Comparison of ENCODE assay signal across 8 cellular contexts in the genomic region with DNA sequence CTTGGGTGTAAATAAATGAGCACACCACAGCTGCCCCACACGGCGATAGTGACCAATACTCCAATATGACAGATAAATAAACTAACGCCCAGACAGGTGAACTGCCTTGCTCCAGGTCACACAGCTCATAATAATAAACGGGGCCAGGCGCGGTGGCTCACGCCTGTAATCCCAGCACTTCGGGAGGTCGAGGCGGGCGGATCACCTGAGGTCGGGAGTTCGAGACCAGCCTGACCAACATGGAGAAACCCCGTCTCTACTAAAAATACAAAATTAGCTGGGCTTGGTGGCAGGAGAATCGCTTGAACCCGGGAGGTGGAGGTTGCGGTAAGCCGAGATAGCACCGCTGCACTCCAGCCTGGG. TPM values are rescaled to one million over a fixed set of nuclear protein-coding genes. Genes with fewer than 3 reads are reported as not detected.
A peak's percentile ranks its signal among the peaks of the same experiment; 100 is the strongest.
DNase-seq lines count a peak whose midpoint lies in the region; ATAC-seq and TF ChIP-seq lines count a peak whose summit lies in the region.
"Not testable (repeated sequence)": the region's sequence is repeated elsewhere in the genome, so short reads cannot be mapped to it uniquely, and the experiment has no call there.

No MANE protein-coding gene starts in this region.

- not testable (repeated sequence) for H3K36me3 ChIP-seq in CD8-positive, alpha-beta memory T cell (ENCODE audit: insufficient read depth, low read length); mammary epithelial cell (ENCODE audit: insufficient read depth, low read length); thyroid gland

- POLR2A ChIA-PET in CD8-positive, alpha-beta memory T cell (lab: Charles Lee) = interaction anchor here (0.6 to 0.7 kb wide), 2 partner anchors 10 to 16 kb away, joined by 3 to 6 read pairs; no protein-coding TSS in a partner anchor
- POLR2A ChIA-PET in RWPE1 (lab: Yijun Ruan, JAX; ENCODE audit: low non-redundant PET) = not testable (repeated sequence)

- H3K4me1 Mint-ChIP-seq in CD8-positive, alpha-beta memory T cell = peaks cover 21 to 28% (median 23%) of the 10 kb centered on the region in 3 donors
- H3K4me1 Mint-ChIP-seq in activated T-helper 1 cell treated with anti-CD3 and anti-CD28 coated beads, Interleukin-12 subunit alpha, Interleukin-12 subunit beta, Interleukin-2, Interleukin-4 antibody, amounts not matched to agents 30 ng/mL and 10 ng/mL and 1 ng/mL, durations not matched to agents 14 hours and 24 hours and 36 hours (ENCODE audit: low read depth) = peaks cover 23% of the 10 kb centered on the region
- peaks cover 24% of the 10 kb centered on the region for H3K4me1 Mint-ChIP-seq in memory B cell

- 71% methylated on average over 13 of the region's 19 CpGs for WGBS in mammary epithelial cell (ENCODE audit: low coverage, missing lambda C conversion rate)
- WGBS in thyroid gland, 2 donors = 72 to 78% methylated on average over 19 of the region's 19 CpGs

- H3K27me3 Mint-ChIP-seq in CD8-positive, alpha-beta memory T cell = not testable (repeated sequence)
- H3K27me3 Mint-ChIP-seq in activated T-helper 1 cell treated with anti-CD3 and anti-CD28 coated beads, Interleukin-12 subunit alpha, Interleukin-12 subunit beta, Interleukin-2, Interleukin-4 antibody, amounts not matched to agents 30 ng/mL and 10 ng/mL and 1 ng/mL, durations not matched to agents 14 hours and 24 hours and 36 hours (ENCODE audit: insufficient read depth) = peaks cover 23% of the 10 kb centered on the region
- H3K27me3 Mint-ChIP-seq in memory B cell = peaks cover 17% of the 10 kb centered on the region

- TF ChIP-seq POLR2A in thyroid gland (IDR thresholded peaks at IDR 0.05) = not testable (repeated sequence)

- not testable (repeated sequence) for H3K9me3 ChIP-seq in CD8-positive, alpha-beta memory T cell (ENCODE audit: low read length); mammary epithelial cell (replicated peaks; ENCODE audit: insufficient read depth, low read length); thyroid gland

- DNase-seq in CD8-positive, alpha-beta memory T cell; RWPE1 (ENCODE audit: low spot score); activated T-helper 1 cell treated with anti-CD3 and anti-CD28 coated beads, Interleukin-12 subunit alpha, Interleukin-12 subunit beta, Interleukin-2, Interleukin-4 antibody, amounts not matched to agents 30 ng/mL and 10 ng/mL and 1 ng/mL, durations not matched to agents 14 hours and 24 hours and 36 hours (ENCODE audit: low spot score); mammary epithelial cell; fibroblast of villous mesenchyme (ENCODE audit: low read depth); memory B cell (ENCODE audit: low spot score in 2 of 2): not testable (repeated sequence)
- DNase-seq in sciatic nerve (ENCODE audit: low spot score) (peak; percentile 57), thyroid gland (peak in 1 of 2 donors; percentile 3)

- CTCF ChIA-PET in CD8-positive, alpha-beta memory T cell (lab: Charles Lee) = interaction anchor here (0.9 to 2.8 kb wide), 9 partner anchors 10 to 467 kb away, joined by 3 to 13 read pairs (median 4); a partner anchor contains a TSS
- CTCF ChIA-PET in RWPE1 (lab: Yijun Ruan, JAX) (interaction anchor here (0.9 kb wide), 1 partner anchor 23 kb away, joined by 6 read pairs; no protein-coding TSS in a partner anchor), mammary epithelial cell (lab: Charles Lee; ENCODE audit: low non-redundant PET) (interaction anchor here (0.7 kb wide), 1 partner anchor 24 kb away, joined by 12 read pairs; no protein-coding TSS in a partner anchor)

- H3K9ac ChIP-seq in mammary epithelial cell (ENCODE audit: insufficient read depth, low read length) = not testable (repeated sequence)

- not testable (repeated sequence) for H3K36me3 Mint-ChIP-seq in CD8-positive, alpha-beta memory T cell; activated T-helper 1 cell treated with anti-CD3 and anti-CD28 coated beads, Interleukin-12 subunit alpha, Interleukin-12 subunit beta, Interleukin-2, Interleukin-4 antibody, amounts not matched to agents 30 ng/mL and 10 ng/mL and 1 ng/mL, durations not matched to agents 14 hours and 24 hours and 36 hours (ENCODE audit: low read depth); memory B cell

- dilution Hi-C loops in mammary epithelial cell (cut with HindIII; ENCODE audit: low sequenced_read_pairs) = not testable (repeated sequence)

- peak overlapping the region; percentile 70 to 86 (median 78) for H3K4me3 Mint-ChIP-seq in CD8-positive, alpha-beta memory T cell
- H3K4me3 Mint-ChIP-seq in activated T-helper 1 cell treated with anti-CD3 and anti-CD28 coated beads, Interleukin-12 subunit alpha, Interleukin-12 subunit beta, Interleukin-2, Interleukin-4 antibody, amounts not matched to agents 30 ng/mL and 10 ng/mL and 1 ng/mL, durations not matched to agents 14 hours and 24 hours and 36 hours = peak overlapping the region; percentile 50
- peak overlapping the region; percentile 61 for H3K4me3 Mint-ChIP-seq in memory B cell

- not testable (repeated sequence) for TF ChIP-seq CTCF in RWPE1 (conservative IDR thresholded peaks at IDR 0.05; ENCODE audit: low read depth); mammary epithelial cell (conservative IDR thresholded peaks at IDR 0.05 in 1 of 2, IDR thresholded peaks at IDR 0.05 in 1 of 2; ENCODE audit: extremely low read depth in 1 of 2, insufficient read depth in 1 of 2, low read depth in 1 of 2, low read length in 2 of 2); fibroblast of villous mesenchyme (IDR thresholded peaks at IDR 0.05; ENCODE audit: insufficient read depth, low read depth, low read length); thyroid gland (IDR thresholded peaks at IDR 0.05)

- H4K20me1 ChIP-seq in mammary epithelial cell (ENCODE audit: insufficient read depth, low read length) = not testable (repeated sequence)

- not testable (repeated sequence) for BruUV-seq in mammary epithelial cell (replicated peaks; lab: Mats Ljungman, UMichigan)

- peaks cover 22% of the 10 kb centered on the region for H3K4me1 ChIP-seq in CD8-positive, alpha-beta memory T cell (ENCODE audit: insufficient read depth, low read length)
- peaks cover 29% of the 10 kb centered on the region for H3K4me1 ChIP-seq in mammary epithelial cell (ENCODE audit: insufficient read depth, low read length)
- peaks cover 32 to 63% of the 10 kb centered on the region in 2 donors for H3K4me1 ChIP-seq in thyroid gland

- in situ Hi-C loops in mammary epithelial cell (cut with MboI; ENCODE audit: low sequenced_read_pairs in 2 of 2) = not testable (repeated sequence)

- intact Hi-C loops in activated T-helper 1 cell treated with anti-CD3 and anti-CD28 coated beads, Interleukin-12 subunit alpha, Interleukin-12 subunit beta, Interleukin-2, Interleukin-4 antibody, amounts not matched to agents 30 ng/mL and 10 ng/mL and 1 ng/mL, durations not matched to agents 14 hours and 24 hours and 36 hours (cut with micrococcal nuclease) = loop anchor here (1.0 to 2.0 kb wide), 2 partner anchors 16 to 467 kb away; no protein-coding TSS in a partner anchor
- intact Hi-C loops in mammary epithelial cell (cut with micrococcal nuclease); sciatic nerve (cut with DNase I); thyroid gland (cut with DNase I): not testable (repeated sequence)

- H2AFZ ChIP-seq in mammary epithelial cell (ENCODE audit: low read depth, low read length) = peak overlapping the region; percentile 60

- H3K9me3 Mint-ChIP-seq in CD8-positive, alpha-beta memory T cell; activated T-helper 1 cell treated with anti-CD3 and anti-CD28 coated beads, Interleukin-12 subunit alpha, Interleukin-12 subunit beta, Interleukin-2, Interleukin-4 antibody, amounts not matched to agents 30 ng/mL and 10 ng/mL and 1 ng/mL, durations not matched to agents 14 hours and 24 hours and 36 hours; memory B cell: not testable (repeated sequence)

- H3K79me2 ChIP-seq in mammary epithelial cell (ENCODE audit: insufficient read depth, low read length) = not testable (repeated sequence)

- not testable (repeated sequence) for H3K4me2 ChIP-seq in mammary epithelial cell (ENCODE audit: insufficient read depth, low read depth, low read length)

- H3K27ac Mint-ChIP-seq in CD8-positive, alpha-beta memory T cell = peak overlapping the region in 6 of 8 donors; percentile 2 to 91 (median 79)
- H3K27ac Mint-ChIP-seq in activated T-helper 1 cell treated with anti-CD3 and anti-CD28 coated beads, Interleukin-12 subunit alpha, Interleukin-12 subunit beta, Interleukin-2, Interleukin-4 antibody, amounts not matched to agents 30 ng/mL and 10 ng/mL and 1 ng/mL, durations not matched to agents 14 hours and 24 hours and 36 hours = not testable (repeated sequence)
- peak overlapping the region; percentile 18 for H3K27ac Mint-ChIP-seq in memory B cell

- H3K27ac ChIP-seq in CD8-positive, alpha-beta memory T cell (ENCODE audit: low read depth, low read length); mammary epithelial cell (ENCODE audit: insufficient read depth, low read depth, low read length): not testable (repeated sequence)
- peak overlapping the region; percentile 94 for H3K27ac ChIP-seq in RWPE1
- H3K27ac ChIP-seq in thyroid gland = peak overlapping the region in 2 of 3 donors; percentile 17 to 94

- not testable (repeated sequence) for H3K4me3 ChIP-seq in CD8-positive, alpha-beta memory T cell (ENCODE audit: low read length); mammary epithelial cell (replicated peaks in 1 of 3; ENCODE audit: insufficient read depth in 1 of 3, low read depth in 2 of 3, low read length in 3 of 3)
- H3K4me3 ChIP-seq in fibroblast of villous mesenchyme (ENCODE audit: low read depth, low read length) (peak overlapping the region; percentile 30), thyroid gland (replicated peaks in 1 of 3) (peak overlapping the region in 1 of 3 donors; percentile 42)

- not testable (repeated sequence) for ATAC-seq in memory B cell (ENCODE audit: low read depth); sciatic nerve

- H3K27me3 ChIP-seq in CD8-positive, alpha-beta memory T cell (ENCODE audit: insufficient read depth, low read length, poor library complexity, severe bottlenecking); mammary epithelial cell (ENCODE audit: insufficient read depth, low read length); thyroid gland: not testable (repeated sequence)

RNA-seq across cellular contexts. Expression of a gene that starts 4.0 kb away (rescaled TPM):
- total RNA-seq in CD8-positive, alpha-beta memory T cell = 1 to 10 TPM; 1.9 to 2.4 TPM
- 0.82 TPM for polyA plus RNA-seq in CD8-positive, alpha-beta memory T cell
- total RNA-seq in activated T-helper 1 cell treated with anti-CD3 and anti-CD28 coated beads, Interleukin-12 subunit alpha, Interleukin-12 subunit beta, Interleukin-2, Interleukin-4 antibody, amounts not matched to agents 30 ng/mL and 10 ng/mL and 1 ng/mL, durations not matched to agents 14 hours and 24 hours and 36 hours = 0.86 and 1.4 TPM in 2 replicates
- total RNA-seq in mammary epithelial cell (100 to 1,000 TPM in 1 of 2 donors, 10 to 100 TPM in 1; 62.8 to 198 TPM), fibroblast of villous mesenchyme (129 and 132 TPM in 2 replicates), sciatic nerve (419 TPM), thyroid gland (100 to 1,000 TPM in 3 of 4 donors, 10 to 100 TPM in 1; 73.2 to 158 (median 120) TPM)
- 54.1 TPM for polyA plus RNA-seq in mammary epithelial cell
- polyA minus RNA-seq in mammary epithelial cell = 101 TPM

RNA-seq across cellular contexts. Expression of a gene that starts 39.2 kb away (rescaled TPM):
- total RNA-seq in CD8-positive, alpha-beta memory T cell = 100 to 1,000 TPM; 149 to 154 TPM
- 148 TPM for polyA plus RNA-seq in CD8-positive, alpha-beta memory T cell
- 162 and 165 TPM in 2 replicates for total RNA-seq in activated T-helper 1 cell treated with anti-CD3 and anti-CD28 coated beads, Interleukin-12 subunit alpha, Interleukin-12 subunit beta, Interleukin-2, Interleukin-4 antibody, amounts not matched to agents 30 ng/mL and 10 ng/mL and 1 ng/mL, durations not matched to agents 14 hours and 24 hours and 36 hours
- total RNA-seq in mammary epithelial cell = 100 to 1,000 TPM; 115 to 155 TPM
- polyA plus RNA-seq in mammary epithelial cell = 181 TPM
- polyA minus RNA-seq in mammary epithelial cell = 114 TPM
- 180 and 248 TPM in 2 replicates for total RNA-seq in fibroblast of villous mesenchyme
- 135 TPM for total RNA-seq in sciatic nerve
- 100 to 1,000 TPM; 103 to 157 (median 112) TPM for total RNA-seq in thyroid gland

RNA-seq across cellular contexts. Expression of a gene that starts 45.7 kb away (rescaled TPM):
- 10 to 100 TPM; 29.5 to 30.1 TPM for total RNA-seq in CD8-positive, alpha-beta memory T cell
- polyA plus RNA-seq in CD8-positive, alpha-beta memory T cell = 7.4 TPM
- 17.7 and 18.4 TPM in 2 replicates for total RNA-seq in activated T-helper 1 cell treated with anti-CD3 and anti-CD28 coated beads, Interleukin-12 subunit alpha, Interleukin-12 subunit beta, Interleukin-2, Interleukin-4 antibody, amounts not matched to agents 30 ng/mL and 10 ng/mL and 1 ng/mL, durations not matched to agents 14 hours and 24 hours and 36 hours
- total RNA-seq in mammary epithelial cell (10 to 100 TPM; 21.6 to 24.3 TPM), fibroblast of villous mesenchyme (22.9 and 27.2 TPM in 2 replicates), sciatic nerve (22.2 TPM), thyroid gland (10 to 100 TPM; 35.5 to 91.1 (median 55.5) TPM)
- 27.1 TPM for polyA plus RNA-seq in mammary epithelial cell
- polyA minus RNA-seq in mammary epithelial cell = 35.2 TPM

Comparison
In these comparisons a context has a peak if more than half of its experiments do, and no peak if none do; other contexts are left out.
1. RNA of a gene that starts 4.0 kb away (total RNA-seq): 419 TPM in sciatic nerve (single experiment), 62.8 to 198 TPM in mammary epithelial cell, 73.2 to 158 TPM in thyroid gland and 129 to 132 TPM in fibroblast of villous mesenchyme; 1.9 to 2.4 TPM in CD8-positive, alpha-beta memory T cell and 0.86 to 1.4 TPM in activated T-helper 1 cell treated with anti-CD3 and anti-CD28 coated beads, Interleukin-12 subunit alpha, Interleukin-12 subunit beta, Interleukin-2, Interleukin-4 antibody, amounts not matched to agents 30 ng/mL and 10 ng/mL and 1 ng/mL, durations not matched to agents 14 hours and 24 hours and 36 hours; every median in the first group is over 10 times any median in the second.
2. Peak in every context shown above with its lines, with median percentiles within 50 percentile points of each other: H3K4me3 Mint-ChIP-seq.